ENCODE assay signal across 1 cellular context in genomic region chr6:3258720-3259490, GRCh38.
A peak's percentile ranks its signal among the peaks of the same experiment; 100 is the strongest.
TF ChIP-seq lines count a peak whose summit lies in the region.

A gene with protein sequence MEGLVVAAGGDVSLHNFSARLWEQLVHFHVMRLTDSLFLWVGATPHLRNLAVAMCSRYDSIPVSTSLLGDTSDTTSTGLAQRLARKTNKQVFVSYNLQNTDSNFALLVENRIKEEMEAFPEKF (plus strand): TSS chr6:3258947. CDS start chr6:3259023, 76 bp downstream.

TF ChIP-seq in HepG2, 621 proteins besides CTCF, POLR2A, EP300 and RAD21 (continued from another document and continues in another):
- TF ChIP-seq, protein P1, sequence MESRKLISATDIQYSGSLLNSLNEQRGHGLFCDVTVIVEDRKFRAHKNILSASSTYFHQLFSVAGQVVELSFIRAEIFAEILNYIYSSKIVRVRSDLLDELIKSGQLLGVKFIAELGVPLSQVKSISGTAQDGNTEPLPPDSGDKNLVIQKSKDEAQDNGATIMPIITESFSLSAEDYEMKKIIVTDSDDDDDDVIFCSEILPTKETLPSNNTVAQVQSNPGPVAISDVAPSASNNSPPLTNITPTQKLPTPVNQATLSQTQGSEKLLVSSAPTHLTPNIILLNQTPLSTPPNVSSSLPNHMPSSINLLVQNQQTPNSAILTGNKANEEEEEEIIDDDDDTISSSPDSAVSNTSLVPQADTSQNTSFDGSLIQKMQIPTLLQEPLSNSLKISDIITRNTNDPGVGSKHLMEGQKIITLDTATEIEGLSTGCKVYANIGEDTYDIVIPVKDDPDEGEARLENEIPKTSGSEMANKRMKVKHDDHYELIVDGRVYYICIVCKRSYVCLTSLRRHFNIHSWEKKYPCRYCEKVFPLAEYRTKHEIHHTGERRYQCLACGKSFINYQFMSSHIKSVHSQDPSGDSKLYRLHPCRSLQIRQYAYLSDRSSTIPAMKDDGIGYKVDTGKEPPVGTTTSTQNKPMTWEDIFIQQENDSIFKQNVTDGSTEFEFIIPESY (CRISPR knock-in tag; IDR thresholded peaks at IDR 0.05) = 0 out of 2 replicates have a peak, but pooled peaks have one; percentile 32
- TF ChIP-seq FOXJ3 (CRISPR knock-in tag; IDR thresholded peaks at IDR 0.05; ENCODE audit: borderline replicate concordance) (no peak), HNRNPH1 (optimal IDR thresholded peaks at IDR 0.05; ENCODE audit: low read depth, low read length) (peak; percentile 35), ZNF850 (CRISPR knock-in tag; conservative IDR thresholded peaks at IDR 0.05) (no peak), POGK (CRISPR knock-in tag; conservative IDR thresholded peaks at IDR 0.05) (peak; percentile 86; the same call in 1 of the 2 replicates), MBD4 (IDR thresholded peaks at IDR 0.05; ENCODE audit: borderline replicate concordance, low read length) (no peak), KDM2A (CRISPR knock-in tag; IDR thresholded peaks at IDR 0.05; ENCODE audit: borderline replicate concordance, low read depth) (peak; percentile 95), ZNF891 (CRISPR knock-in tag; IDR thresholded peaks at IDR 0.05) (peak; percentile 48; the same call in 1 of the 2 replicates), MIER3 (CRISPR knock-in tag; IDR thresholded peaks at IDR 0.05; ENCODE audit: borderline replicate concordance) (peak; percentile 89; the same call in 1 of the 2 replicates), ZNF546 (CRISPR knock-in tag; conservative IDR thresholded peaks at IDR 0.05) (peak; percentile 95), REPIN1 (CRISPR knock-in tag; IDR thresholded peaks at IDR 0.05; ENCODE audit: borderline replicate concordance, low read depth) (peak; percentile 90), ZNF441 (CRISPR knock-in tag; IDR thresholded peaks at IDR 0.05; ENCODE audit: borderline replicate concordance) (peak; percentile 42; the same call in 1 of the 2 replicates), ZFP36 (IDR thresholded peaks at IDR 0.05; ENCODE audit: borderline replicate concordance, low read depth, low read length, partially characterized antibody) (no peak), ZNF572 (CRISPR knock-in tag; IDR thresholded peaks at IDR 0.05) (0 out of 2 replicates have a peak, but pooled peaks have one; percentile 66), TMF1 (CRISPR knock-in tag; IDR thresholded peaks at IDR 0.05; ENCODE audit: low read depth) (peak; percentile 96), NFIB (CRISPR knock-in tag; IDR thresholded peaks at IDR 0.05; ENCODE audit: borderline replicate concordance) (no peak), CBX1 (IDR thresholded peaks at IDR 0.05; ENCODE audit: low read depth) (peak; percentile 57), ZNF629 (CRISPR knock-in tag; conservative IDR thresholded peaks at IDR 0.05) (peak; percentile 30; the same call in 1 of the 2 replicates), RCOR2 (CRISPR knock-in tag; IDR thresholded peaks at IDR 0.05) (peak; percentile 64; the same call in 1 of the 2 replicates), NRL (CRISPR knock-in tag; IDR thresholded peaks at IDR 0.05; ENCODE audit: borderline replicate concordance) (peak; percentile 64; the same call in 1 of the 2 replicates), ZSCAN21 (CRISPR knock-in tag; IDR thresholded peaks at IDR 0.05; ENCODE audit: borderline replicate concordance) (peak; percentile 94), ZNF776 (CRISPR knock-in tag; IDR thresholded peaks at IDR 0.05) (peak; percentile 95; the same call in 1 of the 2 replicates), ATF1 (CRISPR knock-in tag; IDR thresholded peaks at IDR 0.05) (no peak), ZNF451 (CRISPR knock-in tag; IDR thresholded peaks at IDR 0.05) (peak; percentile 81), SATB2 (CRISPR knock-in tag; IDR thresholded peaks at IDR 0.05) (peak; percentile 88), MIXL1 (CRISPR knock-in tag; IDR thresholded peaks at IDR 0.05) (0 out of 2 replicates have a peak, but pooled peaks have one; percentile 82), ZNF362 (CRISPR knock-in tag; IDR thresholded peaks at IDR 0.05; ENCODE audit: borderline replicate concordance) (peak; percentile 47; the same call in 1 of the 2 replicates), ATF7-NPFF (CRISPR knock-in tag; IDR thresholded peaks at IDR 0.05; ENCODE audit: low read depth) (peak; percentile 96), ZNF331 (CRISPR knock-in tag; IDR thresholded peaks at IDR 0.05) (peak; percentile 90), TAF15 (IDR thresholded peaks at IDR 0.05; ENCODE audit: low read depth, low read length, poor library complexity, severe bottlenecking) (peak; percentile 81), ZNF138 (CRISPR knock-in tag; IDR thresholded peaks at IDR 0.05; ENCODE audit: low read depth) (no peak; the same call in none of the 2 replicates), BCL6 (CRISPR knock-in tag; IDR thresholded peaks at IDR 0.05) (peak; percentile 77), HIC2 (CRISPR knock-in tag; IDR thresholded peaks at IDR 0.05; ENCODE audit: low read depth) (peak; percentile 60; the same call in 1 of the 2 replicates), TEAD3 (CRISPR knock-in tag; optimal IDR thresholded peaks at IDR 0.05; ENCODE audit: borderline replicate concordance) (peak; percentile 61), ZNF33A (CRISPR knock-in tag; IDR thresholded peaks at IDR 0.05; ENCODE audit: borderline replicate concordance) (no peak), TAF1 (CRISPR knock-in tag; IDR thresholded peaks at IDR 0.05) (peak; percentile 78; the same call in 1 of the 2 replicates), HNF1B (CRISPR knock-in tag; IDR thresholded peaks at IDR 0.05) (peak; percentile 84; the same call in 1 of the 2 replicates), ZNF83 (CRISPR knock-in tag; IDR thresholded peaks at IDR 0.05; ENCODE audit: borderline replicate concordance) (no peak; the same call in 1 of the 2 replicates), PHF8 (CRISPR knock-in tag; IDR thresholded peaks at IDR 0.05) (peak; percentile 97), PREB (CRISPR knock-in tag; IDR thresholded peaks at IDR 0.05) (0 out of 2 replicates have a peak, but pooled peaks have one; percentile 20), ZNF691 (CRISPR knock-in tag; IDR thresholded peaks at IDR 0.05; ENCODE audit: borderline replicate concordance, low read depth) (peak; percentile 82), PAWR (CRISPR knock-in tag; IDR thresholded peaks at IDR 0.05; ENCODE audit: borderline replicate concordance) (0 out of 2 replicates have a peak, but pooled peaks have one; percentile 69), ZNF431 (CRISPR knock-in tag; IDR thresholded peaks at IDR 0.05; ENCODE audit: borderline replicate concordance, low read depth) (no peak), ONECUT2 (CRISPR knock-in tag; IDR thresholded peaks at IDR 0.05) (0 out of 2 replicates have a peak, but pooled peaks have one; percentile 34), AHR (CRISPR knock-in tag; IDR thresholded peaks at IDR 0.05) (peak; percentile 94; the same call in 1 of the 2 replicates), ZNF790 (CRISPR knock-in tag; IDR thresholded peaks at IDR 0.05; ENCODE audit: borderline replicate concordance) (peak; percentile 71; the same call in 1 of the 2 replicates), ZNF605 (CRISPR knock-in tag; IDR thresholded peaks at IDR 0.05) (peak; percentile 85; the same call in 1 of the 2 replicates), FOXP1 (IDR thresholded peaks at IDR 0.05) (no peak), FOXP1 (CRISPR knock-in tag; IDR thresholded peaks at IDR 0.05) (peak; percentile 59), ZNF501 (CRISPR knock-in tag; IDR thresholded peaks at IDR 0.05) (peak; percentile 34), SCMH1 (CRISPR knock-in tag; IDR thresholded peaks at IDR 0.05; ENCODE audit: borderline replicate concordance) (no peak), GATAD1 (CRISPR knock-in tag; IDR thresholded peaks at IDR 0.05) (peak; percentile 90), NR3C1 (CRISPR knock-in tag; IDR thresholded peaks at IDR 0.05) (no peak)
- TF ChIP-seq, protein P2, sequence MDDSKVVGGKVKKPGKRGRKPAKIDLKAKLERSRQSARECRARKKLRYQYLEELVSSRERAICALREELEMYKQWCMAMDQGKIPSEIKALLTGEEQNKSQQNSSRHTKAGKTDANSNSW (CRISPR knock-in tag; IDR thresholded peaks at IDR 0.05; ENCODE audit: borderline replicate concordance) = peak; percentile 82; the same call in 1 of the 2 replicates
- TF ChIP-seq, protein P3, sequence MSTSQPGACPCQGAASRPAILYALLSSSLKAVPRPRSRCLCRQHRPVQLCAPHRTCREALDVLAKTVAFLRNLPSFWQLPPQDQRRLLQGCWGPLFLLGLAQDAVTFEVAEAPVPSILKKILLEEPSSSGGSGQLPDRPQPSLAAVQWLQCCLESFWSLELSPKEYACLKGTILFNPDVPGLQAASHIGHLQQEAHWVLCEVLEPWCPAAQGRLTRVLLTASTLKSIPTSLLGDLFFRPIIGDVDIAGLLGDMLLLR (CRISPR knock-in tag; IDR thresholded peaks at IDR 0.05) = peak; percentile 95; the same call in 1 of the 2 replicates
- TF ChIP-seq, protein P4, sequence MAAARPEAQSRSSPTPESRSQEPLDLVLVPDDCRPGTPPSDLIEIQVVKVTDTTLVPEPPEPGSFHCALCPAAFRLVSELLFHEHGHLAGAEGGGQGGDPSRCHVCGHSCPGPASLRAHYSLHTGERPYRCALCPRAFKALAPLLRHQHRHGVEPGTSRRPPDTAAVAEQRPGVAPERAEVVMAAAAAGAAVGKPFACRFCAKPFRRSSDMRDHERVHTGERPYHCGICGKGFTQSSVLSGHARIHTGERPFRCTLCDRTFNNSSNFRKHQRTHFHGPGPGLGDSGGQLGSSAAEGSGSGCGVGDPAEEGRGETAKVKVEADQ (CRISPR knock-in tag; IDR thresholded peaks at IDR 0.05; ENCODE audit: borderline replicate concordance) = 0 out of 2 replicates have a peak, but pooled peaks have one; percentile 50
- TF ChIP-seq, protein P5, sequence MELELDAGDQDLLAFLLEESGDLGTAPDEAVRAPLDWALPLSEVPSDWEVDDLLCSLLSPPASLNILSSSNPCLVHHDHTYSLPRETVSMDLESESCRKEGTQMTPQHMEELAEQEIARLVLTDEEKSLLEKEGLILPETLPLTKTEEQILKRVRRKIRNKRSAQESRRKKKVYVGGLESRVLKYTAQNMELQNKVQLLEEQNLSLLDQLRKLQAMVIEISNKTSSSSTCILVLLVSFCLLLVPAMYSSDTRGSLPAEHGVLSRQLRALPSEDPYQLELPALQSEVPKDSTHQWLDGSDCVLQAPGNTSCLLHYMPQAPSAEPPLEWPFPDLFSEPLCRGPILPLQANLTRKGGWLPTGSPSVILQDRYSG (CRISPR knock-in tag; IDR thresholded peaks at IDR 0.05) = peak; percentile 85
